1 cellular context compared by ENCODE assay signal in the genomic region with DNA sequence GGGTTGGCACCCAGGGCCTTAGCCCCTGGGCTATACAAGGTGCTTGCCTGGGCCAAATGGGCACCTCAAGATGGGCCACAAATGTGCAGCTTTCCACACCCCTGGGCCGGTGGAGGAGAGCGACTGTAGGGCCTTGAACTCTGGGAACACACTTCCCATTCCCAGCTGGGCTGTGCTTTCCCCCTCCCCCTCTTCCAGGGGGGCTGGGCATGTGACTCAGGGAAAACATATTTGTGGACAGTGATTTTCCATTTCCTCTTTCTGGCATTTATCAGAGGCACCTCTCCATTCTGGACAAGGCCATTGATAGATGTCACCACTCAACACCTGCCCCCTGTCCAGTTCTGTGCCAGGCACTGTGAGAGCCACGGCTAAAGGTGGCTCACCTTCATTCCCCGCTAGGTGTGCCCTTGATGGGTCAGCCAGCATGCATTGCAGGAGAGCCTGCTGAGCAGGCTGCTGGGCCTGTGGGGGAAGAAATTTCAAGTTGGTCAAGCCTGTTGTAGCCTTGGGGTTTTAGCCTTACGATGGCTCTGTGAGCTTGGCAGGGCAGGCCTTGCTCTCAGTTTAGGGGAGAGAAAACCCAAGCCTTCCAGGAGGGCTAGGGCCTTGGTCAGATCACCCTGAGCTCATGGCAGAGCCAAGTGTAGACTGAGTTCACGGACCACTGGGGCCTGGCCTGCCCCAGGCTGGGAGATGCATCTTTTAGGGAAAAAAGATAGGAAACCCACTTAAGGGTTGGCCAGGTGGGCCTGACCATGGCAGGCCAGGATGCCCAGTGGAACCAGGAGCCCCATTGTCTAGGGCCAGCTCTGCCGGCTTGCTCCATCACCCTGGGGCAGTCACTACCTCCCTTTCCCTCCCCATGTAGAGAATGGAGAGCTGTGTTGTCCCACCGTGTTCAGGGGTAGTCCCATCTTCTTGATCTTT.
TF ChIP-seq lines count a peak whose summit lies in the region.

No MANE protein-coding gene starts in this region.

TF ChIP-seq in HepG2, 621 proteins besides CTCF, POLR2A, EP300 and RAD21 (continued from another document and continues in another):
- TF ChIP-seq, protein P1, sequence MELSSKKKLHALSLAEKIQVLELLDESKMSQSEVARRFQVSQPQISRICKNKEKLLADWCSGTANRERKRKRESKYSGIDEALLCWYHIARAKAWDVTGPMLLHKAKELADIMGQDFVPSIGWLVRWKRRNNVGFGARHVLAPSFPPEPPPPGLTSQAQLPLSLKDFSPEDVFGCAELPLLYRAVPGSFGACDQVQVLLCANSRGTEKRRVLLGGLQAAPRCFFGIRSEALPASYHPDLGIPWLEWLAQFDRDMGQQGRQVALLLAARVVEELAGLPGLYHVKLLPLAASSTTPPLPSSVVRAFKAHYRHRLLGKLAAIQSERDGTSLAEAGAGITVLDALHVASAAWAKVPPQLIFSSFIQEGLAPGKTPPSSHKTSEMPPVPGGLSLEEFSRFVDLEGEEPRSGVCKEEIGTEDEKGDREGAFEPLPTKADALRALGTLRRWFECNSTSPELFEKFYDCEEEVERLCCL (CRISPR knock-in tag; IDR thresholded peaks at IDR 0.05; ENCODE audit: borderline replicate concordance): no peak
- no peak for TF ChIP-seq ZNF841 (CRISPR knock-in tag; IDR thresholded peaks at IDR 0.05; ENCODE audit: borderline replicate concordance)
- peak; percentile 34; the same call in 1 of the 2 replicates for TF ChIP-seq FOXJ3 (CRISPR knock-in tag; IDR thresholded peaks at IDR 0.05; ENCODE audit: borderline replicate concordance)
- no peak for TF ChIP-seq FOXA1 (IDR thresholded peaks at IDR 0.05)
- TF ChIP-seq FOXA1 (CRISPR knock-in tag; IDR thresholded peaks at IDR 0.05): 0 out of 2 replicates have a peak, but pooled peaks have one; percentile 18
- no peak for TF ChIP-seq IRX3 (CRISPR knock-in tag; IDR thresholded peaks at IDR 0.05; ENCODE audit: borderline replicate concordance, low read depth)
- no peak for TF ChIP-seq SALL2 (CRISPR knock-in tag; IDR thresholded peaks at IDR 0.05)
- no peak for TF ChIP-seq ISX (CRISPR knock-in tag; conservative IDR thresholded peaks at IDR 0.05)
- no peak for TF ChIP-seq JDP2 (CRISPR knock-in tag; IDR thresholded peaks at IDR 0.05; ENCODE audit: borderline replicate concordance)
- no peak for TF ChIP-seq NAIF1 (CRISPR knock-in tag; IDR thresholded peaks at IDR 0.05; ENCODE audit: borderline replicate concordance)
- peak; percentile 93 for TF ChIP-seq NCOA2 (CRISPR knock-in tag; IDR thresholded peaks at IDR 0.05)
- TF ChIP-seq ZNF207 (IDR thresholded peaks at IDR 0.05; ENCODE audit: borderline replicate concordance): no peak
- no peak for TF ChIP-seq NFE2 (CRISPR knock-in tag; IDR thresholded peaks at IDR 0.05)
- TF ChIP-seq ZNF800 (CRISPR knock-in tag; IDR thresholded peaks at IDR 0.05): no peak
- TF ChIP-seq SOX6 (IDR thresholded peaks at IDR 0.05): no peak
- peak; percentile 62 for TF ChIP-seq SOX6 (CRISPR knock-in tag; IDR thresholded peaks at IDR 0.05)
- TF ChIP-seq ZNF205 (CRISPR knock-in tag; IDR thresholded peaks at IDR 0.05): 0 out of 2 replicates have a peak, but pooled peaks have one; percentile 37
- no peak for TF ChIP-seq ZNF24 (IDR thresholded peaks at IDR 0.05)
- no peak for TF ChIP-seq ZNF7 (CRISPR knock-in tag; IDR thresholded peaks at IDR 0.05)
- TF ChIP-seq MAF1 (CRISPR knock-in tag; IDR thresholded peaks at IDR 0.05; ENCODE audit: borderline replicate concordance): no peak
- no peak for TF ChIP-seq NR3C1 (CRISPR knock-in tag; IDR thresholded peaks at IDR 0.05)
- TF ChIP-seq ZNF639 (CRISPR knock-in tag; conservative IDR thresholded peaks at IDR 0.05): peak; percentile 72; the same call in 1 of the 2 replicates
- no peak for TF ChIP-seq NONO (IDR thresholded peaks at IDR 0.05)
- no peak for TF ChIP-seq NONO (CRISPR knock-in tag; conservative IDR thresholded peaks at IDR 0.05)
- peak; percentile 64; the same call in 1 of the 2 replicates for TF ChIP-seq KLF9 (CRISPR knock-in tag; IDR thresholded peaks at IDR 0.05; ENCODE audit: low read depth)
- TF ChIP-seq MZF1 (CRISPR knock-in tag; IDR thresholded peaks at IDR 0.05; ENCODE audit: borderline replicate concordance): no peak
- peak; percentile 84 for TF ChIP-seq SPEN (CRISPR knock-in tag; IDR thresholded peaks at IDR 0.05; ENCODE audit: low read depth)
- TF ChIP-seq ZNF558 (CRISPR knock-in tag; IDR thresholded peaks at IDR 0.05; ENCODE audit: borderline replicate concordance): no peak
- TF ChIP-seq, protein P2, sequence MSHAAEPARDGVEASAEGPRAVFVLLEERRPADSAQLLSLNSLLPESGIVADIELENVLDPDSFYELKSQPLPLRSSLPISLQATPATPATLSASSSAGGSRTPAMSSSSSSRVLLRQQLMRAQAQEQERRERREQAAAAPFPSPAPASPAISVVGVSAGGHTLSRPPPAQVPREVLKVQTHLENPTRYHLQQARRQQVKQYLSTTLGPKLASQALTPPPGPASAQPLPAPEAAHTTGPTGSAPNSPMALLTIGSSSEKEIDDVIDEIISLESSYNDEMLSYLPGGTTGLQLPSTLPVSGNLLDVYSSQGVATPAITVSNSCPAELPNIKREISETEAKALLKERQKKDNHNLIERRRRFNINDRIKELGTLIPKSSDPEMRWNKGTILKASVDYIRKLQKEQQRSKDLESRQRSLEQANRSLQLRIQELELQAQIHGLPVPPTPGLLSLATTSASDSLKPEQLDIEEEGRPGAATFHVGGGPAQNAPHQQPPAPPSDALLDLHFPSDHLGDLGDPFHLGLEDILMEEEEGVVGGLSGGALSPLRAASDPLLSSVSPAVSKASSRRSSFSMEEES (CRISPR knock-in tag; IDR thresholded peaks at IDR 0.05): peak; percentile 99
- no peak; the same call in 1 of the 2 replicates for TF ChIP-seq ZKSCAN5 (CRISPR knock-in tag; IDR thresholded peaks at IDR 0.05)
- peak; percentile 40 for TF ChIP-seq ZMYM3 (CRISPR knock-in tag; IDR thresholded peaks at IDR 0.05)
- TF ChIP-seq ZNF879 (CRISPR knock-in tag; IDR thresholded peaks at IDR 0.05): no peak
- no peak for TF ChIP-seq XBP1 (CRISPR knock-in tag; IDR thresholded peaks at IDR 0.05)
- TF ChIP-seq, protein P3, sequence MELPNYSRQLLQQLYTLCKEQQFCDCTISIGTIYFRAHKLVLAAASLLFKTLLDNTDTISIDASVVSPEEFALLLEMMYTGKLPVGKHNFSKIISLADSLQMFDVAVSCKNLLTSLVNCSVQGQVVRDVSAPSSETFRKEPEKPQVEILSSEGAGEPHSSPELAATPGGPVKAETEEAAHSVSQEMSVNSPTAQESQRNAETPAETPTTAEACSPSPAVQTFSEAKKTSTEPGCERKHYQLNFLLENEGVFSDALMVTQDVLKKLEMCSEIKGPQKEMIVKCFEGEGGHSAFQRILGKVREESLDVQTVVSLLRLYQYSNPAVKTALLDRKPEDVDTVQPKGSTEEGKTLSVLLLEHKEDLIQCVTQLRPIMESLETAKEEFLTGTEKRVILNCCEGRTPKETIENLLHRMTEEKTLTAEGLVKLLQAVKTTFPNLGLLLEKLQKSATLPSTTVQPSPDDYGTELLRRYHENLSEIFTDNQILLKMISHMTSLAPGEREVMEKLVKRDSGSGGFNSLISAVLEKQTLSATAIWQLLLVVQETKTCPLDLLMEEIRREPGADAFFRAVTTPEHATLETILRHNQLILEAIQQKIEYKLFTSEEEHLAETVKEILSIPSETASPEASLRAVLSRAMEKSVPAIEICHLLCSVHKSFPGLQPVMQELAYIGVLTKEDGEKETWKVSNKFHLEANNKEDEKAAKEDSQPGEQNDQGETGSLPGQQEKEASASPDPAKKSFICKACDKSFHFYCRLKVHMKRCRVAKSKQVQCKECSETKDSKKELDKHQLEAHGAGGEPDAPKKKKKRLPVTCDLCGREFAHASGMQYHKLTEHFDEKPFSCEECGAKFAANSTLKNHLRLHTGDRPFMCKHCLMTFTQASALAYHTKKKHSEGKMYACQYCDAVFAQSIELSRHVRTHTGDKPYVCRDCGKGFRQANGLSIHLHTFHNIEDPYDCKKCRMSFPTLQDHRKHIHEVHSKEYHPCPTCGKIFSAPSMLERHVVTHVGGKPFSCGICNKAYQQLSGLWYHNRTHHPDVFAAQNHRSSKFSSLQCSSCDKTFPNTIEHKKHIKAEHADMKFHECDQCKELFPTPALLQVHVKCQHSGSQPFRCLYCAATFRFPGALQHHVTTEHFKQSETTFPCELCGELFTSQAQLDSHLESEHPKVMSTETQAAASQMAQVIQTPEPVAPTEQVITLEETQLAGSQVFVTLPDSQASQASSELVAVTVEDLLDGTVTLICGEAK (IDR thresholded peaks at IDR 0.05): no peak
- TF ChIP-seq, protein P3 (CRISPR knock-in tag; IDR thresholded peaks at IDR 0.05): peak; percentile 47; the same call in 1 of the 2 replicates
- TF ChIP-seq, protein P4, sequence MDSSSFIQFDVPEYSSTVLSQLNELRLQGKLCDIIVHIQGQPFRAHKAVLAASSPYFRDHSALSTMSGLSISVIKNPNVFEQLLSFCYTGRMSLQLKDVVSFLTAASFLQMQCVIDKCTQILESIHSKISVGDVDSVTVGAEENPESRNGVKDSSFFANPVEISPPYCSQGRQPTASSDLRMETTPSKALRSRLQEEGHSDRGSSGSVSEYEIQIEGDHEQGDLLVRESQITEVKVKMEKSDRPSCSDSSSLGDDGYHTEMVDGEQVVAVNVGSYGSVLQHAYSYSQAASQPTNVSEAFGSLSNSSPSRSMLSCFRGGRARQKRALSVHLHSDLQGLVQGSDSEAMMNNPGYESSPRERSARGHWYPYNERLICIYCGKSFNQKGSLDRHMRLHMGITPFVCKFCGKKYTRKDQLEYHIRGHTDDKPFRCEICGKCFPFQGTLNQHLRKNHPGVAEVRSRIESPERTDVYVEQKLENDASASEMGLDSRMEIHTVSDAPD (CRISPR knock-in tag; IDR thresholded peaks at IDR 0.05): no peak
